In genomic region chr2:235605306-235605998, GRCh38 we compare ENCODE assay signal across 8 cellular contexts.
DNase-seq lines count a peak whose midpoint lies in the region; ATAC-seq and TF ChIP-seq lines count a peak whose summit lies in the region.

No MANE protein-coding gene starts in this region.

- no peaks in the 10 kb centered on the region for H3K36me3 ChIP-seq in left lung
- H3K36me3 ChIP-seq in uterus: no peaks in the 10 kb centered on the region

- H3K27me3 Mint-ChIP-seq in Calu3 (ENCODE audit: unreplicated experiment): no peaks in the 10 kb centered on the region

- H3K4me3 ChIP-seq in left lung (no peak overlapping the region), uterus (no peak overlapping the region)

- peaks cover 20% of the 10 kb centered on the region for H3K4me1 Mint-ChIP-seq in Calu3 (ENCODE audit: low read depth, unreplicated experiment)

- DNase-seq in EL (peak; percentile 93), NCI-H226 (peak; percentile 86), dermis blood vessel endothelial cell (peak; percentile 59), left lung (peak in 1 of 2 donors; percentile 69), uterus (peak; percentile 80 to 81), Calu3 (no peak)

- TF ChIP-seq CTCF in left lung (IDR thresholded peaks at IDR 0.05) (no peak), uterus (IDR thresholded peaks at IDR 0.05) (no peak), Calu3 (IDR thresholded peaks at IDR 0.05; ENCODE audit: unreplicated experiment) (no peak)

- H3K27ac Mint-ChIP-seq in Calu3 (ENCODE audit: unreplicated experiment): no peak overlapping the region

- no peaks in the 10 kb centered on the region for H3K27me3 ChIP-seq in left lung
- no peaks in the 10 kb centered on the region for H3K27me3 ChIP-seq in uterus

- H3K36me3 Mint-ChIP-seq in Calu3 (ENCODE audit: insufficient read depth, unreplicated experiment): peaks cover 5% of the 10 kb centered on the region

- no peak overlapping the region for H3K4me3 Mint-ChIP-seq in Calu3 (ENCODE audit: low read depth, unreplicated experiment)

- intact Hi-C loops in left lung (cut with DNase I): no loop called here
- intact Hi-C loops in uterus (cut with DNase I; ENCODE audit: low total_unique reads): no loop called here
- intact Hi-C loops in Calu3 (cut with micrococcal nuclease; ENCODE audit: unreplicated experiment): no loop called here

- ATAC-seq in left lung (peak; percentile 83), GM19324 (IDR thresholded peaks at IDR 0.05; ENCODE audit: low FRiP score, unreplicated experiment) (no peak), HG02798 (IDR thresholded peaks at IDR 0.05; ENCODE audit: poor library complexity, unreplicated experiment) (no peak)

- no peaks in the 10 kb centered on the region for H3K9me3 Mint-ChIP-seq in Calu3 (ENCODE audit: low read depth, unreplicated experiment)

- CTCF ChIA-PET in Calu3 (lab: Charles Lee): no interaction called here

- no peak for TF ChIP-seq POLR2A in uterus (IDR thresholded peaks at IDR 0.05)

- BruUV-seq in Calu3 (replicated peaks; lab: Mats Ljungman, UMichigan): no TSS peak

- peaks cover 0 to 9% of the 10 kb centered on the region in 2 donors for H3K4me1 ChIP-seq in left lung
- H3K4me1 ChIP-seq in uterus: peaks cover 0 to 4% of the 10 kb centered on the region in 2 donors

- H3K27ac ChIP-seq in left lung (no peak overlapping the region), uterus (no peak overlapping the region)

- no peaks in the 10 kb centered on the region for H3K9me3 ChIP-seq in left lung
- H3K9me3 ChIP-seq in uterus: no peaks in the 10 kb centered on the region
